Comparison of ENCODE assay signal across 23 cellular contexts in genomic region chr1:1204425-1204920, GRCh38. TPM values are rescaled to one million over a fixed set of nuclear protein-coding genes. Genes with fewer than 3 reads are reported as not detected.
DNase-seq lines count a peak whose midpoint lies in the region; ATAC-seq and TF ChIP-seq lines count a peak whose summit lies in the region.
"Had no signal": no experiment of that assay in that cellular context is flagged by ENCODE, and none has a peak within 500 bp of the region (broad histone marks: within the 10 kb centered on the region; RNA-seq: fewer than 3 reads in every experiment).

No MANE protein-coding gene starts in this region.

- intact Hi-C loops in activated CD4-positive, alpha-beta T cell treated with anti-CD3 and anti-CD28 coated beads for 36 hours (cut with DNase I, micrococcal nuclease) = no loop called here
- intact Hi-C loops in right cardiac atrium (cut with DNase I) (no loop called here), cardiac septum (cut with DNase I) (no loop called here), uterus (cut with DNase I; ENCODE audit: low total_unique reads) (no loop called here), prostate gland (cut with DNase I) (no loop called here)

- H3K27me3 ChIP-seq in right cardiac atrium (ENCODE audit: control insufficient read depth, insufficient read depth) (no peaks in the 10 kb centered on the region), uterus (peaks cover 0 to 4% of the 10 kb centered on the region in 2 donors), prostate gland (replicated peaks; ENCODE audit: insufficient read depth) (no peaks in the 10 kb centered on the region)
- H3K27me3 ChIP-seq: breast epithelium had no signal

- CTCF ChIA-PET in activated CD4-positive, alpha-beta T cell treated with anti-CD3 and anti-CD28 coated beads for 36 hours (lab: Charles Lee) = interaction anchor here (1.8 kb wide), 1 partner anchor 82 kb away, joined by 9 read pairs; no protein-coding TSS in a partner anchor

- H3K36me3 ChIP-seq in uterus (no peaks in the 10 kb centered on the region), prostate gland (no peaks in the 10 kb centered on the region)
- H3K36me3 ChIP-seq: adrenal gland, breast epithelium, neutrophil, Peyer's patch, spleen had no signal

- H3K4me3 Mint-ChIP-seq in activated CD4-positive, alpha-beta T cell treated with anti-CD3 and anti-CD28 coated beads for 36 hours = peak overlapping the region; percentile 77
- no peak overlapping the region for H3K4me3 Mint-ChIP-seq in chondrocyte (ENCODE audit: unreplicated experiment)
- peak overlapping the region; percentile 93 to 98 for H3K4me3 Mint-ChIP-seq in stimulated activated naive CD8-positive, alpha-beta T cell treated with anti-CD3 and anti-CD28 coated beads, Interleukin-15, amount 100 ng/mL, for 72 hours

- no peak for ATAC-seq in activated CD4-positive, alpha-beta T cell treated with anti-CD3 and anti-CD28 coated beads for 36 hours
- ATAC-seq in right cardiac atrium = no peak
- no peak for ATAC-seq in stimulated activated naive CD8-positive, alpha-beta T cell treated with anti-CD3 and anti-CD28 coated beads, Interleukin-15, amount 100 ng/mL, for 72 hours

- POLR2A ChIA-PET in activated CD4-positive, alpha-beta T cell treated with anti-CD3 and anti-CD28 coated beads for 36 hours (lab: Charles Lee) = interaction anchor here (1.1 kb wide), 1 partner anchor 73 kb away, joined by 3 read pairs; no protein-coding TSS in a partner anchor

- H3K9me3 Mint-ChIP-seq in activated CD4-positive, alpha-beta T cell treated with anti-CD3 and anti-CD28 coated beads for 36 hours (ENCODE audit: low read depth) = no peaks in the 10 kb centered on the region
- H3K9me3 Mint-ChIP-seq in chondrocyte (ENCODE audit: low read depth) = no peaks in the 10 kb centered on the region
- no peaks in the 10 kb centered on the region for H3K9me3 Mint-ChIP-seq in stimulated activated naive CD8-positive, alpha-beta T cell treated with anti-CD3 and anti-CD28 coated beads, Interleukin-15, amount 100 ng/mL, for 72 hours

- peak overlapping the region; percentile 31 for H3K27ac Mint-ChIP-seq in activated CD4-positive, alpha-beta T cell treated with anti-CD3 and anti-CD28 coated beads for 36 hours
- H3K27ac Mint-ChIP-seq in chondrocyte (ENCODE audit: unreplicated experiment) = no peak overlapping the region
- peak overlapping the region in 1 of 2 donors; percentile 60 for H3K27ac Mint-ChIP-seq in stimulated activated naive CD8-positive, alpha-beta T cell treated with anti-CD3 and anti-CD28 coated beads, Interleukin-15, amount 100 ng/mL, for 72 hours

- H3K4me3 ChIP-seq in right cardiac atrium (ENCODE audit: low read length) (no peak overlapping the region), uterus (no peak overlapping the region), prostate gland (no peak overlapping the region)
- H3K4me3 ChIP-seq: adrenal gland, breast epithelium, Peyer's patch had no signal

- peak; percentile 11 for DNase-seq in activated CD4-positive, alpha-beta T cell treated with anti-CD3 and anti-CD28 coated beads for 36 hours
- DNase-seq in activated CD4-positive, alpha-beta T cell treated with anti-CD3 and anti-CD28 coated beads for 1 hour = no peak
- DNase-seq in right cardiac atrium (peak in 2 of 3 donors; percentile 25 to 30), cardiac septum (ENCODE audit: low spot score) (no peak), chondrocyte (ENCODE audit: low spot score) (peak; percentile 79), uterus (no peak), prostate gland (ENCODE audit: low spot score) (no peak)
- no peak for DNase-seq in stimulated activated naive CD8-positive, alpha-beta T cell treated with anti-CD3 and anti-CD28 coated beads, Interleukin-15, amount 100 ng/mL, for 72 hours
- DNase-seq: 8988T; activated CD4-positive, CD25-positive, alpha-beta regulatory T cell; adrenal gland; AML-193; Calu3; NCI-H1092 treated with DMSO at 0.1 percent for 48 hours; NCI-H2081; NCI-H446; stimulated activated CD4-positive, alpha-beta T cell treated with anti-CD3 and anti-CD28 coated beads, Interleukin-4, amount 100 ng/mL, for 24 hours; substantia nigra had no signal

- 91% methylated on average over 8 of the region's 8 CpGs for WGBS in right cardiac atrium
- 96% methylated on average over 8 of the region's 8 CpGs for WGBS in prostate gland

- H3K9me3 ChIP-seq in right cardiac atrium (ENCODE audit: control insufficient read depth, low read length) = no peaks in the 10 kb centered on the region
- H3K9me3 ChIP-seq in uterus = no peaks in the 10 kb centered on the region
- no peaks in the 10 kb centered on the region for H3K9me3 ChIP-seq in prostate gland
- H3K9me3 ChIP-seq: adrenal gland, breast epithelium, neutrophil, Peyer's patch, spleen had no signal

- TF ChIP-seq CTCF in chondrocyte (IDR thresholded peaks at IDR 0.05) (no peak), uterus (IDR thresholded peaks at IDR 0.05) (no peak), prostate gland (IDR thresholded peaks at IDR 0.05) (no peak)

- no peaks in the 10 kb centered on the region for H3K27me3 Mint-ChIP-seq in activated CD4-positive, alpha-beta T cell treated with anti-CD3 and anti-CD28 coated beads for 36 hours
- no peaks in the 10 kb centered on the region for H3K27me3 Mint-ChIP-seq in chondrocyte (ENCODE audit: low read depth)
- no peaks in the 10 kb centered on the region for H3K27me3 Mint-ChIP-seq in stimulated activated naive CD8-positive, alpha-beta T cell treated with anti-CD3 and anti-CD28 coated beads, Interleukin-15, amount 100 ng/mL, for 72 hours

- H3K27ac ChIP-seq in right cardiac atrium (ENCODE audit: low read length) (no peak overlapping the region), uterus (no peak overlapping the region), prostate gland (no peak overlapping the region)
- H3K27ac ChIP-seq: adrenal gland, breast epithelium, neutrophil, Peyer's patch, spleen had no signal

- peaks cover 7% of the 10 kb centered on the region for H3K36me3 Mint-ChIP-seq in activated CD4-positive, alpha-beta T cell treated with anti-CD3 and anti-CD28 coated beads for 36 hours (ENCODE audit: low read depth)
- H3K36me3 Mint-ChIP-seq in chondrocyte (ENCODE audit: low read depth) = no peaks in the 10 kb centered on the region

- TF ChIP-seq POLR2A in uterus (IDR thresholded peaks at IDR 0.05) = no peak
- TF ChIP-seq POLR2A in prostate gland (IDR thresholded peaks at IDR 0.05) = no peak

- H3K4me1 Mint-ChIP-seq in activated CD4-positive, alpha-beta T cell treated with anti-CD3 and anti-CD28 coated beads for 36 hours = peaks cover 30% of the 10 kb centered on the region
- peaks cover 12% of the 10 kb centered on the region for H3K4me1 Mint-ChIP-seq in chondrocyte (ENCODE audit: low read depth)
- peaks cover 66% of the 10 kb centered on the region for H3K4me1 Mint-ChIP-seq in stimulated activated naive CD8-positive, alpha-beta T cell treated with anti-CD3 and anti-CD28 coated beads, Interleukin-15, amount 100 ng/mL, for 72 hours

- H3K4me1 ChIP-seq in right cardiac atrium (ENCODE audit: control insufficient read depth, insufficient read depth, low read length) (no peaks in the 10 kb centered on the region), uterus (peaks cover 0 to 20% of the 10 kb centered on the region in 2 donors), prostate gland (replicated peaks) (peaks cover 4% of the 10 kb centered on the region)

RNA-seq across cellular contexts. Expression of gene TNFRSF18, which starts 1.9 kb away (rescaled TPM):
- 100 to 1,000 TPM in 1 of 2 experiments, 10 to 100 TPM in 1; 95.0 to 164 TPM for total RNA-seq in activated CD4-positive, alpha-beta T cell treated with anti-CD3 and anti-CD28 coated beads for 36 hours
- total RNA-seq in right cardiac atrium (under 1 TPM in 1 of 4 donors, not detected in 3; 0.38 TPM), cardiac septum (0.19 TPM), chondrocyte (not detected in 3 replicates), uterus (1 to 10 TPM in 1 of 4 donors, under 1 TPM in 1, not detected in 2; 0.37 to 2.6 TPM), prostate gland (1 to 10 TPM; 3.1 to 3.5 TPM)
- polyA plus RNA-seq in right cardiac atrium = 0.14 TPM
- total RNA-seq: Calu3 had no signal

RNA-seq across cellular contexts. Expression of gene TNFRSF4, which starts 9.5 kb away (rescaled TPM):
- total RNA-seq in activated CD4-positive, alpha-beta T cell treated with anti-CD3 and anti-CD28 coated beads for 36 hours = 100 to 1,000 TPM; 340 to 418 TPM
- total RNA-seq in right cardiac atrium (1 to 10 TPM; 1.0 to 2.0 (median 1.2) TPM), cardiac septum (4.3 TPM), chondrocyte (0.24 to 0.59 TPM in 2 of 3 replicates, not detected in the other), uterus (1 to 10 TPM in 2 of 4 donors, not detected in 2; 1.3 to 1.5 TPM), prostate gland (1 to 10 TPM in 1 of 2 donors, under 1 TPM in 1; 0.50 to 3.0 TPM)
- 2.3 TPM for polyA plus RNA-seq in right cardiac atrium
- total RNA-seq: Calu3 had no signal

RNA-seq across cellular contexts. Expression of gene SDF4, which starts 27.3 kb away (rescaled TPM):
- total RNA-seq in activated CD4-positive, alpha-beta T cell treated with anti-CD3 and anti-CD28 coated beads for 36 hours = 100 to 1,000 TPM; 108 to 128 TPM
- 100 to 1,000 TPM; 156 to 215 (median 168) TPM for total RNA-seq in right cardiac atrium
- 165 TPM for polyA plus RNA-seq in right cardiac atrium
- 139 TPM for total RNA-seq in cardiac septum
- total RNA-seq in chondrocyte = 164 to 191 TPM (median 165 TPM) in 3 replicates
- 100 to 1,000 TPM in 1 of 4 donors, 10 to 100 TPM in 3; 29.7 to 105 (median 50.3) TPM for total RNA-seq in uterus
- total RNA-seq in prostate gland = 100 to 1,000 TPM; 177 to 185 TPM

RNA-seq across cellular contexts. Expression of gene B3GALT6, which starts 27.6 kb away (rescaled TPM):
- 10 to 100 TPM in 1 of 2 experiments, 1 to 10 TPM in 1; 9.4 to 12.2 TPM for total RNA-seq in activated CD4-positive, alpha-beta T cell treated with anti-CD3 and anti-CD28 coated beads for 36 hours
- total RNA-seq in right cardiac atrium = 10 to 100 TPM; 10.2 to 13.3 (median 12.0) TPM
- 9.1 TPM for polyA plus RNA-seq in right cardiac atrium
- 11.1 TPM for total RNA-seq in cardiac septum
- total RNA-seq in chondrocyte = 37.4 to 39.6 TPM (median 39.6 TPM) in 3 replicates
- total RNA-seq in uterus = 10 to 100 TPM in 3 of 4 donors, 1 to 10 TPM in 1; 1.8 to 23.5 (median 17.6) TPM
- 10 to 100 TPM; 29.6 to 41.5 TPM for total RNA-seq in prostate gland

RNA-seq across cellular contexts. Expression of gene TTLL10, which starts 30.8 kb away (rescaled TPM):
- total RNA-seq in activated CD4-positive, alpha-beta T cell treated with anti-CD3 and anti-CD28 coated beads for 36 hours = not detected
- total RNA-seq in right cardiac atrium (not detected), cardiac septum (0.22 TPM), chondrocyte (not detected in 3 replicates), uterus (under 1 TPM in 2 of 4 donors, not detected in 2; 0.35 to 0.51 TPM), prostate gland (1 to 10 TPM in 1 of 2 donors, under 1 TPM in 1; 0.77 to 7.3 TPM)
- 0.09 TPM for polyA plus RNA-seq in right cardiac atrium
- total RNA-seq: adrenal gland, liver had no signal
- polyA plus RNA-seq: liver had no signal

Comparison
In these comparisons a context has a peak if more than half of its experiments do, and no peak if none do; other contexts are left out.
1. DNase-seq: peak in activated CD4-positive, alpha-beta T cell treated with anti-CD3 and anti-CD28 coated beads for 36 hours (single experiment), right cardiac atrium (2 of 3) and chondrocyte (single experiment); none in activated CD4-positive, alpha-beta T cell treated with anti-CD3 and anti-CD28 coated beads for 1 hour (single experiment), cardiac septum (single experiment), stimulated activated naive CD8-positive, alpha-beta T cell treated with anti-CD3 and anti-CD28 coated beads, Interleukin-15, amount 100 ng/mL, for 72 hours (0 of 2), uterus (0 of 2) and prostate gland (single experiment).
2. RNA of gene TNFRSF18, which starts 1.9 kb away (total RNA-seq): 95.0 to 164 TPM in activated CD4-positive, alpha-beta T cell treated with anti-CD3 and anti-CD28 coated beads for 36 hours; 3.1 to 3.5 TPM in prostate gland, 0.37 to 2.6 TPM in uterus, 0.38 TPM in right cardiac atrium, 0.19 TPM in cardiac septum (single experiment) and not detected in chondrocyte; every median in the first group is over 10 times any median in the second.
3. RNA of gene TNFRSF4, which starts 9.5 kb away (total RNA-seq): 340 to 418 TPM in activated CD4-positive, alpha-beta T cell treated with anti-CD3 and anti-CD28 coated beads for 36 hours; 4.3 TPM in cardiac septum (single experiment), 0.50 to 3.0 TPM in prostate gland, 1.3 to 1.5 TPM in uterus, 1.0 to 2.0 TPM in right cardiac atrium and 0.24 to 0.59 TPM in chondrocyte; every median in the first group is over 10 times any median in the second.